Comparison of ENCODE assay signal across 8 cellular contexts in genomic region chr5:1468247-1468612, GRCh38. TPM values are rescaled to one million over a fixed set of nuclear protein-coding genes. Genes with fewer than 3 reads are reported as not detected.
DNase-seq lines count a peak whose midpoint lies in the region; ATAC-seq and TF ChIP-seq lines count a peak whose summit lies in the region.

No MANE protein-coding gene starts in this region.

- H3K27ac ChIP-seq in DOHH2 (ENCODE audit: low read depth, low read length): no peak overlapping the region
- H3K27ac ChIP-seq in right lobe of liver: no peak overlapping the region

- no peak for ATAC-seq in right lobe of liver
- no peak for ATAC-seq in GM18517 (IDR thresholded peaks at IDR 0.05; ENCODE audit: unreplicated experiment)
- ATAC-seq in HG03097 (IDR thresholded peaks at IDR 0.05; ENCODE audit: low FRiP score, unreplicated experiment): no peak

- no peaks in the 10 kb centered on the region for H3F3A ChIP-seq in DOHH2 (ENCODE audit: control insufficient read depth, insufficient read depth)

- H3K4me1 ChIP-seq in DOHH2 (ENCODE audit: control insufficient read depth, low read length) (no peaks in the 10 kb centered on the region), right lobe of liver (peaks cover 0 to 6% (median 0%) of the 10 kb centered on the region in 4 donors)

- peaks cover 44% of the 10 kb centered on the region for H3K36me3 Mint-ChIP-seq in brain

- H4K20me1 ChIP-seq in DOHH2 (ENCODE audit: control insufficient read depth, insufficient read depth, low read depth, low read length): no peaks in the 10 kb centered on the region

- H3K27ac Mint-ChIP-seq in brain: peak overlapping the region in 4 of 5 experiments; percentile 34 to 72 (median 51)

- no peak for TF ChIP-seq EP300 in Ishikawa (IDR thresholded peaks at IDR 0.05; ENCODE audit: borderline replicate concordance)

- peaks cover 94% of the 10 kb centered on the region for H3K36me3 ChIP-seq in DOHH2 (ENCODE audit: control insufficient read depth, low read length)
- H3K36me3 ChIP-seq in right lobe of liver: peaks cover 0 to 4% (median 0%) of the 10 kb centered on the region in 4 donors

- TF ChIP-seq POLR2A in right lobe of liver (IDR thresholded peaks at IDR 0.05): no peak

- TF ChIP-seq CTCF in DOHH2 (IDR thresholded peaks at IDR 0.05; ENCODE audit: low read depth, low read length, poor library complexity, severe bottlenecking): peak; percentile 57
- peak; percentile 49 to 75 for TF ChIP-seq CTCF in brain (conservative IDR thresholded peaks at IDR 0.05)
- TF ChIP-seq CTCF in right lobe of liver (IDR thresholded peaks at IDR 0.05): peak; percentile 31 to 45 (median 36)

- H3K4me3 Mint-ChIP-seq in brain: no peak overlapping the region

- TF ChIP-seq RAD21 in Ishikawa (IDR thresholded peaks at IDR 0.05; ENCODE audit: low read depth): peak; percentile 61

- DNase-seq in right lobe of liver: peak in 2 of 3 donors; percentile 33 to 52
- DNase-seq in dedifferentiated amniotic fluid mesenchymal stem cell (ENCODE audit: extremely low spot score): no peak
- DNase-seq in DMS153 (lab: John Stamatoyannopoulos, UW): no peak

- H3K27me3 Mint-ChIP-seq in brain: peaks cover 7% of the 10 kb centered on the region

- no peaks in the 10 kb centered on the region for H3K27me3 ChIP-seq in DOHH2 (ENCODE audit: control insufficient read depth, low read length)
- H3K27me3 ChIP-seq in right lobe of liver: no peaks in the 10 kb centered on the region

- H3K9me2 ChIP-seq in DOHH2 (replicated peaks; ENCODE audit: control insufficient read depth, low read length): no peaks in the 10 kb centered on the region

- H3K9me3 Mint-ChIP-seq in brain: no peaks in the 10 kb centered on the region

- H3K4me2 ChIP-seq in DOHH2 (ENCODE audit: low read length): no peak overlapping the region

- intact Hi-C loops in right lobe of liver (cut with DNase I): no loop called here

- no peak overlapping the region for H3K4me3 ChIP-seq in DOHH2 (ENCODE audit: low read length)
- no peak overlapping the region for H3K4me3 ChIP-seq in right lobe of liver

- H3K79me2 ChIP-seq in DOHH2 (ENCODE audit: control insufficient read depth, low read length): no peaks in the 10 kb centered on the region

- WGBS in right lobe of liver (ENCODE audit: insufficient coverage, low coverage, low lambda C conversion rate, missing lambda C conversion rate): 71% methylated on average over 12 of the region's 15 CpGs

- no peaks in the 10 kb centered on the region for H3K4me1 Mint-ChIP-seq in brain

- no peaks in the 10 kb centered on the region for H3K9me3 ChIP-seq in DOHH2 (ENCODE audit: control insufficient read depth, insufficient read depth, low read length)
- H3K9me3 ChIP-seq in right lobe of liver: no peaks in the 10 kb centered on the region

TF ChIP-seq in Ishikawa, 13 proteins besides CTCF, POLR2A, EP300 and RAD21:
- TF ChIP-seq TAF1 (IDR thresholded peaks at IDR 0.05; ENCODE audit: low read depth) (no peak), EGR1 (IDR thresholded peaks at IDR 0.05) (no peak), ZBTB7A (IDR thresholded peaks at IDR 0.05; ENCODE audit: low read depth) (no peak), CREB1 (IDR thresholded peaks at IDR 0.05; ENCODE audit: low read depth) (no peak), TCF12 (IDR thresholded peaks at IDR 0.05; ENCODE audit: low read depth) (no peak), NFIC (IDR thresholded peaks at IDR 0.05) (no peak), YY1 (IDR thresholded peaks at IDR 0.05; ENCODE audit: low read depth) (no peak), FOXM1 (IDR thresholded peaks at IDR 0.05; ENCODE audit: borderline replicate concordance, low read depth) (no peak), CEBPB (IDR thresholded peaks at IDR 0.05) (no peak), TEAD4 (IDR thresholded peaks at IDR 0.05) (no peak)
- TF ChIP-seq, protein P1, sequence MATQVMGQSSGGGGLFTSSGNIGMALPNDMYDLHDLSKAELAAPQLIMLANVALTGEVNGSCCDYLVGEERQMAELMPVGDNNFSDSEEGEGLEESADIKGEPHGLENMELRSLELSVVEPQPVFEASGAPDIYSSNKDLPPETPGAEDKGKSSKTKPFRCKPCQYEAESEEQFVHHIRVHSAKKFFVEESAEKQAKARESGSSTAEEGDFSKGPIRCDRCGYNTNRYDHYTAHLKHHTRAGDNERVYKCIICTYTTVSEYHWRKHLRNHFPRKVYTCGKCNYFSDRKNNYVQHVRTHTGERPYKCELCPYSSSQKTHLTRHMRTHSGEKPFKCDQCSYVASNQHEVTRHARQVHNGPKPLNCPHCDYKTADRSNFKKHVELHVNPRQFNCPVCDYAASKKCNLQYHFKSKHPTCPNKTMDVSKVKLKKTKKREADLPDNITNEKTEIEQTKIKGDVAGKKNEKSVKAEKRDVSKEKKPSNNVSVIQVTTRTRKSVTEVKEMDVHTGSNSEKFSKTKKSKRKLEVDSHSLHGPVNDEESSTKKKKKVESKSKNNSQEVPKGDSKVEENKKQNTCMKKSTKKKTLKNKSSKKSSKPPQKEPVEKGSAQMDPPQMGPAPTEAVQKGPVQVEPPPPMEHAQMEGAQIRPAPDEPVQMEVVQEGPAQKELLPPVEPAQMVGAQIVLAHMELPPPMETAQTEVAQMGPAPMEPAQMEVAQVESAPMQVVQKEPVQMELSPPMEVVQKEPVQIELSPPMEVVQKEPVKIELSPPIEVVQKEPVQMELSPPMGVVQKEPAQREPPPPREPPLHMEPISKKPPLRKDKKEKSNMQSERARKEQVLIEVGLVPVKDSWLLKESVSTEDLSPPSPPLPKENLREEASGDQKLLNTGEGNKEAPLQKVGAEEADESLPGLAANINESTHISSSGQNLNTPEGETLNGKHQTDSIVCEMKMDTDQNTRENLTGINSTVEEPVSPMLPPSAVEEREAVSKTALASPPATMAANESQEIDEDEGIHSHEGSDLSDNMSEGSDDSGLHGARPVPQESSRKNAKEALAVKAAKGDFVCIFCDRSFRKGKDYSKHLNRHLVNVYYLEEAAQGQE (IDR thresholded peaks at IDR 0.05; ENCODE audit: low read depth): no peak
- TF ChIP-seq, protein P2, sequence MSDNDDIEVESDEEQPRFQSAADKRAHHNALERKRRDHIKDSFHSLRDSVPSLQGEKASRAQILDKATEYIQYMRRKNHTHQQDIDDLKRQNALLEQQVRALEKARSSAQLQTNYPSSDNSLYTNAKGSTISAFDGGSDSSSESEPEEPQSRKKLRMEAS (IDR thresholded peaks at IDR 0.05): no peak
- TF ChIP-seq, protein P3, sequence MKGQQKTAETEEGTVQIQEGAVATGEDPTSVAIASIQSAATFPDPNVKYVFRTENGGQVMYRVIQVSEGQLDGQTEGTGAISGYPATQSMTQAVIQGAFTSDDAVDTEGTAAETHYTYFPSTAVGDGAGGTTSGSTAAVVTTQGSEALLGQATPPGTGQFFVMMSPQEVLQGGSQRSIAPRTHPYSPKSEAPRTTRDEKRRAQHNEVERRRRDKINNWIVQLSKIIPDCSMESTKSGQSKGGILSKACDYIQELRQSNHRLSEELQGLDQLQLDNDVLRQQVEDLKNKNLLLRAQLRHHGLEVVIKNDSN (IDR thresholded peaks at IDR 0.05): no peak

RNA-seq across cellular contexts. Expression of gene SLC6A3, which starts 23.0 kb away (rescaled TPM):
- 3.6 TPM for polyA plus RNA-seq in brain (ENCODE audit: insufficient read depth, low read depth, low replicate concordance)
- total RNA-seq in right lobe of liver: not detected

RNA-seq across cellular contexts. Expression of gene LPCAT1, which starts 55.5 kb away (rescaled TPM):
- polyA plus RNA-seq in brain (ENCODE audit: insufficient read depth, low read depth, low replicate concordance): 81.3 TPM
- 10 to 100 TPM in 3 of 6 experiments, 1 to 10 TPM in 3; 6.9 to 38.6 (median 13.1) TPM for total RNA-seq in right lobe of liver

Comparison
In these comparisons a context has a peak if more than half of its experiments do, and no peak if none do; other contexts are left out.
1. DNase-seq: peak in right lobe of liver (2 of 3); none in dedifferentiated amniotic fluid mesenchymal stem cell (single experiment) and DMS153 (single experiment).
2. Peak in every context shown above with its lines, with median percentiles within 50 percentile points of each other: CTCF ChIP-seq.